Comparison of ENCODE assay signal across 20 cellular contexts in genomic region chr9:36833954-36834353, GRCh38.
DNase-seq lines count a peak whose midpoint lies in the region; ATAC-seq, FAIRE-seq and TF ChIP-seq lines count a peak whose summit lies in the region.
"Had no signal": no experiment of that assay in that cellular context is flagged by ENCODE, and none has a peak within 500 bp of the region (broad histone marks: within the 10 kb centered on the region; RNA-seq: fewer than 3 reads in every experiment).

No MANE protein-coding gene starts in this region.

- H3K27me3 Mint-ChIP-seq in progenitor cell of endocrine pancreas, result peaks cover 34% of the 10 kb centered on the region
- H3K27me3 Mint-ChIP-seq in activated naive CD4-positive, alpha-beta T cell treated with anti-CD3 and anti-CD28 coated beads, Interleukin-2, amount 10 ng/mL, durations not matched to agents 7 days and 5 days, result peaks cover 29% of the 10 kb centered on the region

- H3K4me3 Mint-ChIP-seq in progenitor cell of endocrine pancreas (ENCODE audit: low read depth), result no peak overlapping the region
- H3K4me3 Mint-ChIP-seq in activated naive CD4-positive, alpha-beta T cell treated with anti-CD3 and anti-CD28 coated beads, Interleukin-2, amount 10 ng/mL, durations not matched to agents 7 days and 5 days, result no peak overlapping the region
- H3K4me3 Mint-ChIP-seq: activated CD4-positive, alpha-beta T cell treated with anti-CD3 and anti-CD28 coated beads, Interleukin-2, amount 10 ng/mL, durations not matched to agents 24 days and 14 days; effector memory CD8-positive, alpha-beta T cell; HFFc6 had no signal

- ATAC-seq in GM12878 (no peak; the same call in 2 of the 3 replicates), GM18519 (IDR thresholded peaks at IDR 0.05; ENCODE audit: low FRiP score, unreplicated experiment) (no peak)
- ATAC-seq: effector memory CD8-positive, alpha-beta T cell had no signal

- no peaks in the 10 kb centered on the region for H3K9me3 Mint-ChIP-seq in progenitor cell of endocrine pancreas (ENCODE audit: low read depth)
- H3K9me3 Mint-ChIP-seq in activated naive CD4-positive, alpha-beta T cell treated with anti-CD3 and anti-CD28 coated beads, Interleukin-2, amount 10 ng/mL, durations not matched to agents 7 days and 5 days, result no peaks in the 10 kb centered on the region
- H3K9me3 Mint-ChIP-seq: activated CD4-positive, alpha-beta T cell treated with anti-CD3 and anti-CD28 coated beads, Interleukin-2, amount 10 ng/mL, durations not matched to agents 24 days and 14 days; effector memory CD8-positive, alpha-beta T cell; HFFc6 had no signal

- SMC1A ChIA-PET in GM12878 (lab: Charles Lee; ENCODE audit: uncharacterized antibody, unreplicated experiment), result no interaction called here

- no peaks in the 10 kb centered on the region for H3K4me1 ChIP-seq in GM12878 (ENCODE audit: control insufficient read depth, insufficient read depth, low read length)
- H3K4me1 ChIP-seq: SJSA1 had no signal

- no peak for TF ChIP-seq RAD21 in GM12878 (IDR thresholded peaks at IDR 0.05; ENCODE audit: insufficient read depth, low read depth, low read length)

- POLR2A ChIA-PET in GM12878 (lab: Charles Lee), result no interaction called here

- CTCF ChIA-PET in GM12878 (lab: Yijun Ruan, JAX), result no interaction called here
- CTCF ChIA-PET in activated naive CD4-positive, alpha-beta T cell treated with anti-CD3 and anti-CD28 coated beads, Interleukin-2, amount 10 ng/mL, durations not matched to agents 7 days and 5 days (lab: Charles Lee), result no interaction called here

- DNase-seq in ELR (ENCODE audit: low read depth) (peak; percentile 22), HuH-7 (ENCODE audit: low spot score) (peak; percentile 64), GM12878 (ENCODE audit: low read depth, low spot score) (no peak), progenitor cell of endocrine pancreas (ENCODE audit: low spot score, unreplicated experiment) (no peak), NCI-H2171 treated with DMSO at 0.1 percent for 48 hours (lab: John Stamatoyannopoulos, UW) (no peak)
- no peak for DNase-seq in activated naive CD4-positive, alpha-beta T cell treated with anti-CD3 and anti-CD28 coated beads, Interleukin-2, amount 10 ng/mL, durations not matched to agents 7 days and 5 days
- DNase-seq: activated CD4-positive, alpha-beta T cell treated with anti-CD3 and anti-CD28 coated beads, Interleukin-2, amount 10 ng/mL, durations not matched to agents 24 days and 14 days; activated naive CD4-positive, alpha-beta T cell treated with Interleukin-2 at 50 U/mL for 16 hours; cerebellar nuclear complex; DMS153; effector memory CD8-positive, alpha-beta T cell; head of caudate nucleus; HFFc6; midbrain; NCI-H1417 treated with DMSO at 0.1 percent for 48 hours; nucleus accumbens; T1000 had no signal

- TF ChIP-seq EP300 in GM12878 (IDR thresholded peaks at IDR 0.05; ENCODE audit: borderline replicate concordance in 1 of 2, control insufficient read depth in 1 of 2, low read depth in 2 of 2, low read length in 2 of 2), result no peak

- no peaks in the 10 kb centered on the region for H3K27me3 ChIP-seq in GM12878 (replicated peaks in 1 of 2; ENCODE audit: control insufficient read depth in 2 of 2, insufficient read depth in 2 of 2, low read length in 1 of 2)
- H3K27me3 ChIP-seq: SJSA1 had no signal

- H3K9ac ChIP-seq in GM12878 (ENCODE audit: control insufficient read depth, insufficient read depth, low read length), result no peak overlapping the region

- no peak overlapping the region for H3K4me2 ChIP-seq in GM12878 (ENCODE audit: control insufficient read depth, insufficient read depth)

- H3K4me3 ChIP-seq in GM12878, result no peak overlapping the region
- H3K4me3 ChIP-seq: SJSA1 had no signal

- H3K4me1 Mint-ChIP-seq in progenitor cell of endocrine pancreas (ENCODE audit: low read depth), result no peaks in the 10 kb centered on the region
- H3K4me1 Mint-ChIP-seq in activated naive CD4-positive, alpha-beta T cell treated with anti-CD3 and anti-CD28 coated beads, Interleukin-2, amount 10 ng/mL, durations not matched to agents 7 days and 5 days, result no peaks in the 10 kb centered on the region
- H3K4me1 Mint-ChIP-seq: activated CD4-positive, alpha-beta T cell treated with anti-CD3 and anti-CD28 coated beads, Interleukin-2, amount 10 ng/mL, durations not matched to agents 24 days and 14 days had no signal

- no peaks in the 10 kb centered on the region for H3K9me3 ChIP-seq in GM12878 (replicated peaks; ENCODE audit: control insufficient read depth, insufficient read depth, low read length)
- H3K9me3 ChIP-seq: SJSA1 had no signal

- H2AFZ ChIP-seq in GM12878 (ENCODE audit: control insufficient read depth, low read depth, low read length), result no peak overlapping the region

- H3K27ac Mint-ChIP-seq in progenitor cell of endocrine pancreas, result no peak overlapping the region
- H3K27ac Mint-ChIP-seq in activated naive CD4-positive, alpha-beta T cell treated with anti-CD3 and anti-CD28 coated beads, Interleukin-2, amount 10 ng/mL, durations not matched to agents 7 days and 5 days, result no peak overlapping the region
- H3K27ac Mint-ChIP-seq: activated CD4-positive, alpha-beta T cell treated with anti-CD3 and anti-CD28 coated beads, Interleukin-2, amount 10 ng/mL, durations not matched to agents 24 days and 14 days; effector memory CD8-positive, alpha-beta T cell; HFFc6 had no signal

- RAD21 ChIA-PET in GM12878 (lab: Charles Lee; ENCODE audit: unreplicated experiment), result no interaction called here

- no peak overlapping the region for H3K27ac ChIP-seq in GM12878 (ENCODE audit: control insufficient read depth, insufficient read depth)
- H3K27ac ChIP-seq: SJSA1 had no signal

- no peak for TF ChIP-seq CTCF in GM12878 (IDR thresholded peaks at IDR 0.05 in 2 of 3, conservative IDR thresholded peaks at IDR 0.05 in 1 of 3; ENCODE audit: control insufficient read depth in 2 of 3, extremely low read depth in 1 of 3, insufficient read depth in 1 of 3, low read depth in 3 of 3, low read length in 3 of 3)
- peak; percentile 14 for TF ChIP-seq CTCF in progenitor cell of endocrine pancreas (IDR thresholded peaks at IDR 0.05; ENCODE audit: unreplicated experiment)

- in situ Hi-C loops in GM12878 (cut with MboI), result no loop called here

- peaks cover 9 to 17% of the 10 kb centered on the region in 2 experiments; a peak in 3 of 4 replicates for H3K36me3 ChIP-seq in GM12878 (ENCODE audit: control insufficient read depth in 2 of 2, insufficient read depth in 2 of 2, low read length in 1 of 2)
- H3K36me3 ChIP-seq: SJSA1 had no signal

- TF ChIP-seq POLR2A in GM12878 (IDR thresholded peaks at IDR 0.05; ENCODE audit: low read depth, low read length), result peak; percentile 55; the same call in 1 of the 2 replicates

- no peaks in the 10 kb centered on the region for H3K79me2 ChIP-seq in GM12878 (ENCODE audit: control insufficient read depth, insufficient read depth, low read length)

- H3K36me3 Mint-ChIP-seq in progenitor cell of endocrine pancreas (ENCODE audit: insufficient read depth), result no peaks in the 10 kb centered on the region
- H3K36me3 Mint-ChIP-seq in activated naive CD4-positive, alpha-beta T cell treated with anti-CD3 and anti-CD28 coated beads, Interleukin-2, amount 10 ng/mL, durations not matched to agents 7 days and 5 days, result no peaks in the 10 kb centered on the region

- no peak for FAIRE-seq in GM12878 (lab: Jason Lieb, UNC)
- FAIRE-seq: GM18507 had no signal

- TSS peak; percentile 41 for BruUV-seq in GM12878 (replicated peaks; lab: Mats Ljungman, UMichigan)

- intact Hi-C loops in GM12878 (cut with micrococcal nuclease; ENCODE audit: unreplicated experiment), result no loop called here

- no peaks in the 10 kb centered on the region for H4K20me1 ChIP-seq in GM12878 (ENCODE audit: control insufficient read depth, insufficient read depth)

- WGBS in GM12878 (ENCODE audit: insufficient coverage, insufficient replicate concordance, low lambda C conversion rate, missing lambda C conversion rate), result 60% methylated on average over 6 of the region's 6 CpGs

TF ChIP-seq in GM12878, 131 proteins besides CTCF, POLR2A, EP300 and RAD21:
- TF ChIP-seq PAX8 (IDR thresholded peaks at IDR 0.05) (no peak), BCL3 (IDR thresholded peaks at IDR 0.05; ENCODE audit: borderline replicate concordance, insufficient read depth, low read depth, low read length, poor library complexity, severe bottlenecking) (peak; percentile 57), ATF7 (IDR thresholded peaks at IDR 0.05; ENCODE audit: low read depth) (no peak), POLR2AphosphoS2 (IDR thresholded peaks at IDR 0.05; ENCODE audit: low read depth, low read length) (peak; percentile 41; the same call in 1 of the 2 replicates)

Comparison
In these comparisons a context has a peak if more than half of its experiments do, and no peak if none do; other contexts are left out.
1. DNase-seq: peak in ELR (single experiment) and HuH-7 (single experiment); none in GM12878 (single experiment), progenitor cell of endocrine pancreas (single experiment), NCI-H2171 treated with DMSO at 0.1 percent for 48 hours (single experiment) and activated naive CD4-positive, alpha-beta T cell treated with anti-CD3 and anti-CD28 coated beads, Interleukin-2, amount 10 ng/mL, durations not matched to agents 7 days and 5 days (single experiment).